In the genomic region with DNA sequence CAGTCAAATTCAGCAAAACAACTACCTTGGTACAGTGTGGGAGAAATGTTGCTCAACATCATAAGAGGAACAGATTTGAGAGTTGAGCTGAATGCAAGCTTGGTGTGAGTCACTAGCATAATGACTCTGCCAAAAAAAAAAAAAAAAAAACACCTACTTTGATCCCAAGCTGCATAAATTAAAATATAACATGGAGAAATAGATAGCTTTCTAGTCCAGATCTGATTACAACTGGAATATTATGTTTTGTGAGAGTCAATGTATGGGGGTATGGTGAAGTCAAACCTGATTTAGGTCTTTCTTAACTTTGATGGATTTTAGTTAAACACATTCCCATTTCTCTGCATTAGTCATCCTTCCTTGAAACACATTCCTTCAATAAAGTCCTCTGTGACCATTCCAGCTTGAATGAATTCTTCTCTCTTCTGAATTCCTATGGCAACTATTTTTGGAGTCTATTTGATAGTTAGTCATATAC, we compare ENCODE assay signal across 11 cellular contexts.
A peak's percentile ranks its signal among the peaks of the same experiment; 100 is the strongest.
DNase-seq lines count a peak whose midpoint lies in the region; ATAC-seq and TF ChIP-seq lines count a peak whose summit lies in the region.
"Had no signal": no experiment of that assay in that cellular context is flagged by ENCODE, and none has a peak within 500 bp of the region (broad histone marks: within the 10 kb centered on the region; RNA-seq: fewer than 3 reads in every experiment).

No MANE protein-coding gene starts in this region.

- H3K23ac ChIP-seq in neuronal stem cell (ENCODE audit: low read depth, low read length, poor library complexity) = no peak overlapping the region

- H2BK120ac ChIP-seq in neuronal stem cell (ENCODE audit: low read depth, low read length) = no peak overlapping the region

- DNase-seq in NOMO-1 treated with DMSO at 0.1 percent for 48 hours (lab: John Stamatoyannopoulos, UW; ENCODE audit: unreplicated experiment) = peak; percentile 44
- no peak for DNase-seq in NOMO-1 treated with dmso at 0.1 percent for 144 hours (lab: John Stamatoyannopoulos, UW; ENCODE audit: unreplicated experiment)
- DNase-seq in fibroblast of villous mesenchyme (ENCODE audit: low read depth) = peak; percentile 71
- no peak for DNase-seq in type B pancreatic cell (ENCODE audit: extremely low spot score, unreplicated experiment)
- DNase-seq in activated CD8-positive, alpha-beta T cell treated with anti-CD3 and anti-CD28 coated beads, Interleukin-2, amount 10 ng/mL, durations not matched to agents 7 days and 5 days = no peak
- no peak for DNase-seq in CD4-positive, alpha-beta memory T cell
- DNase-seq in neuronal stem cell (ENCODE audit: low spot score) = no peak
- DNase-seq: immature natural killer cell, NCI-H1694 had no signal

- H3K4me2 ChIP-seq in neuronal stem cell (ENCODE audit: insufficient read depth, low read length, poor library complexity, severe bottlenecking) = no peak overlapping the region

- H3K9ac ChIP-seq in neuronal stem cell (ENCODE audit: low read depth, low read length, poor library complexity) = no peak overlapping the region

- no peak overlapping the region for H4K8ac ChIP-seq in neuronal stem cell (ENCODE audit: low read depth, low read length)

- H3K27ac Mint-ChIP-seq in type B pancreatic cell = peak overlapping the region; percentile 15
- no peak overlapping the region for H3K27ac Mint-ChIP-seq in activated CD8-positive, alpha-beta T cell treated with anti-CD3 and anti-CD28 coated beads, Interleukin-2, amount 10 ng/mL, durations not matched to agents 7 days and 5 days
- no peak overlapping the region for H3K27ac Mint-ChIP-seq in CD4-positive, alpha-beta memory T cell
- H3K27ac Mint-ChIP-seq: immature natural killer cell had no signal

- intact Hi-C loops in CD4-positive, alpha-beta memory T cell (cut with micrococcal nuclease) = no loop called here

- H3K4me3 Mint-ChIP-seq in type B pancreatic cell = no peak overlapping the region
- no peak overlapping the region for H3K4me3 Mint-ChIP-seq in activated CD8-positive, alpha-beta T cell treated with anti-CD3 and anti-CD28 coated beads, Interleukin-2, amount 10 ng/mL, durations not matched to agents 7 days and 5 days
- H3K4me3 Mint-ChIP-seq in CD4-positive, alpha-beta memory T cell = no peak overlapping the region
- H3K4me3 Mint-ChIP-seq: immature natural killer cell had no signal

- no peaks in the 10 kb centered on the region for H3K79me1 ChIP-seq in neuronal stem cell (ENCODE audit: low read depth, low read length)

- H3K4ac ChIP-seq in neuronal stem cell (ENCODE audit: low read length) = no peak overlapping the region

- no peak overlapping the region for H2AK5ac ChIP-seq in neuronal stem cell (ENCODE audit: low read depth, low read length)

- POLR2A ChIA-PET in activated CD8-positive, alpha-beta T cell treated with anti-CD3 and anti-CD28 coated beads, Interleukin-2, amount 10 ng/mL, durations not matched to agents 7 days and 5 days (lab: Charles Lee) = no interaction called here
- POLR2A ChIA-PET in CD4-positive, alpha-beta memory T cell (lab: Charles Lee; ENCODE audit: partially characterized antibody) = no interaction called here

- ATAC-seq in SK-N-SH treated with all-trans-retinoic acid at 6 μM for 48 hours = peak; percentile 88
- ATAC-seq in activated CD8-positive, alpha-beta T cell treated with anti-CD3 and anti-CD28 coated beads, Interleukin-2, amount 10 ng/mL, durations not matched to agents 7 days and 5 days = no peak

- H3K18ac ChIP-seq in neuronal stem cell (ENCODE audit: low read length) = no peak overlapping the region

- no peaks in the 10 kb centered on the region for H3K27me3 Mint-ChIP-seq in type B pancreatic cell
- H3K27me3 Mint-ChIP-seq in activated CD8-positive, alpha-beta T cell treated with anti-CD3 and anti-CD28 coated beads, Interleukin-2, amount 10 ng/mL, durations not matched to agents 7 days and 5 days (ENCODE audit: low read depth) = no peaks in the 10 kb centered on the region
- no peaks in the 10 kb centered on the region for H3K27me3 Mint-ChIP-seq in CD4-positive, alpha-beta memory T cell

- no peaks in the 10 kb centered on the region for H3K4me1 ChIP-seq in CD4-positive, alpha-beta memory T cell (ENCODE audit: insufficient read depth, low read length)
- H3K4me1 ChIP-seq in neuronal stem cell (ENCODE audit: control insufficient read depth in 2 of 2, insufficient read depth in 1 of 2, low read depth in 1 of 2, low read length in 2 of 2) = peaks cover 0 to 1% of the 10 kb centered on the region in 2 donors

- H2AFZ ChIP-seq in neuronal stem cell (ENCODE audit: low read length) = no peak overlapping the region

- H3K4me1 Mint-ChIP-seq in type B pancreatic cell (ENCODE audit: unreplicated experiment) = peaks cover 9% of the 10 kb centered on the region
- no peaks in the 10 kb centered on the region for H3K4me1 Mint-ChIP-seq in activated CD8-positive, alpha-beta T cell treated with anti-CD3 and anti-CD28 coated beads, Interleukin-2, amount 10 ng/mL, durations not matched to agents 7 days and 5 days (ENCODE audit: low read depth)
- no peaks in the 10 kb centered on the region for H3K4me1 Mint-ChIP-seq in CD4-positive, alpha-beta memory T cell
- H3K4me1 Mint-ChIP-seq: immature natural killer cell had no signal

- no peak overlapping the region for H4K91ac ChIP-seq in neuronal stem cell (ENCODE audit: low read depth, low read length, poor library complexity)

- H3K14ac ChIP-seq in neuronal stem cell (ENCODE audit: low read length) = no peak overlapping the region

- no peak overlapping the region for H3K4me3 ChIP-seq in fibroblast of villous mesenchyme (ENCODE audit: low read depth, low read length)
- no peak overlapping the region for H3K4me3 ChIP-seq in CD4-positive, alpha-beta memory T cell (ENCODE audit: low read length in 2 of 2)
- H3K4me3 ChIP-seq in neuronal stem cell (ENCODE audit: low read length in 2 of 2) = no peak overlapping the region
- H3K4me3 ChIP-seq: coronary artery had no signal

- H3K27me3 ChIP-seq in CD4-positive, alpha-beta memory T cell (ENCODE audit: insufficient read depth, low read length) = no peaks in the 10 kb centered on the region
- H3K27me3 ChIP-seq in neuronal stem cell (ENCODE audit: control insufficient read depth in 3 of 3, insufficient read depth in 3 of 3, low read depth in 1 of 3, low read length in 3 of 3) = no peaks in the 10 kb centered on the region

- H3K36me3 Mint-ChIP-seq in type B pancreatic cell = peaks cover 8% of the 10 kb centered on the region
- H3K36me3 Mint-ChIP-seq in activated CD8-positive, alpha-beta T cell treated with anti-CD3 and anti-CD28 coated beads, Interleukin-2, amount 10 ng/mL, durations not matched to agents 7 days and 5 days (ENCODE audit: low read depth) = no peaks in the 10 kb centered on the region
- no peaks in the 10 kb centered on the region for H3K36me3 Mint-ChIP-seq in CD4-positive, alpha-beta memory T cell
- H3K36me3 Mint-ChIP-seq: immature natural killer cell had no signal

- H2BK5ac ChIP-seq in neuronal stem cell (ENCODE audit: low read length) = no peak overlapping the region

- TF ChIP-seq CTCF in fibroblast of villous mesenchyme (IDR thresholded peaks at IDR 0.05; ENCODE audit: insufficient read depth, low read depth, low read length) (no peak), type B pancreatic cell (conservative IDR thresholded peaks at IDR 0.05) (no peak)

- H3K9me3 ChIP-seq in CD4-positive, alpha-beta memory T cell (ENCODE audit: control insufficient read depth in 1 of 2, low read length in 2 of 2) = no peaks in the 10 kb centered on the region
- H3K9me3 ChIP-seq in neuronal stem cell (replicated peaks in 1 of 2; ENCODE audit: control insufficient read depth in 2 of 2, insufficient read depth in 1 of 2, low read depth in 1 of 2, low read length in 2 of 2) = no peaks in the 10 kb centered on the region

- peaks cover 8% of the 10 kb centered on the region for H3K9me3 Mint-ChIP-seq in type B pancreatic cell
- H3K9me3 Mint-ChIP-seq in activated CD8-positive, alpha-beta T cell treated with anti-CD3 and anti-CD28 coated beads, Interleukin-2, amount 10 ng/mL, durations not matched to agents 7 days and 5 days (ENCODE audit: insufficient read depth) = peaks cover 3% of the 10 kb centered on the region
- H3K9me3 Mint-ChIP-seq in CD4-positive, alpha-beta memory T cell = peaks cover 0 to 11% (median 4%) of the 10 kb centered on the region in 8 donors

- H3K27ac ChIP-seq in CD4-positive, alpha-beta memory T cell (ENCODE audit: low read depth, low read length) = no peak overlapping the region
- H3K27ac ChIP-seq in neuronal stem cell (replicated peaks; ENCODE audit: low read length) = no peak overlapping the region
- H3K27ac ChIP-seq: coronary artery had no signal

- H2BK15ac ChIP-seq in neuronal stem cell (ENCODE audit: low read length) = no peak overlapping the region

- no peak overlapping the region for H2BK12ac ChIP-seq in neuronal stem cell (ENCODE audit: low read length)

- CTCF ChIA-PET in activated CD8-positive, alpha-beta T cell treated with anti-CD3 and anti-CD28 coated beads, Interleukin-2, amount 10 ng/mL, durations not matched to agents 7 days and 5 days (lab: Charles Lee) = interaction anchor here (0.9 kb wide), 1 partner anchor 23 kb away, joined by 3 read pairs; no protein-coding TSS in a partner anchor
- CTCF ChIA-PET in CD4-positive, alpha-beta memory T cell (lab: Charles Lee; ENCODE audit: partially characterized antibody) = interaction anchor here (0.9 kb wide), 1 partner anchor 15 kb away, joined by 3 read pairs; no protein-coding TSS in a partner anchor

- no peaks in the 10 kb centered on the region for H3K36me3 ChIP-seq in CD4-positive, alpha-beta memory T cell (ENCODE audit: insufficient read depth, low read length)
- no peaks in the 10 kb centered on the region for H3K36me3 ChIP-seq in neuronal stem cell (replicated peaks in 1 of 2; ENCODE audit: control insufficient read depth in 2 of 2, insufficient read depth in 2 of 2, low read length in 2 of 2)

TF ChIP-seq in SK-N-SH treated with all-trans-retinoic acid at 6 μM for 48 hours, 23 proteins besides CTCF, POLR2A, EP300 and RAD21 (continues in another document):
- TF ChIP-seq PPARA (CRISPR knock-in tag; IDR thresholded peaks at IDR 0.05; ENCODE audit: borderline replicate concordance) (no peak), TOX (CRISPR knock-in tag; IDR thresholded peaks at IDR 0.05; ENCODE audit: borderline replicate concordance) (peak; percentile 85), ZNF70 (CRISPR knock-in tag; IDR thresholded peaks at IDR 0.05) (no peak), ZC3H10 (CRISPR knock-in tag; IDR thresholded peaks at IDR 0.05) (no peak)

Comparison
In these comparisons a context has a peak if more than half of its experiments do, and no peak if none do; other contexts are left out.
1. DNase-seq: peak in NOMO-1 treated with DMSO at 0.1 percent for 48 hours (single experiment) and fibroblast of villous mesenchyme (single experiment); none in NOMO-1 treated with dmso at 0.1 percent for 144 hours (single experiment), type B pancreatic cell (single experiment), activated CD8-positive, alpha-beta T cell treated with anti-CD3 and anti-CD28 coated beads, Interleukin-2, amount 10 ng/mL, durations not matched to agents 7 days and 5 days (single experiment), CD4-positive, alpha-beta memory T cell (0 of 5) and neuronal stem cell (single experiment).